Comparison of ENCODE assay signal across 1 cellular context in genomic region chr14:34023824-34024767, GRCh38.
TF ChIP-seq lines count a peak whose summit lies in the region.

No MANE protein-coding gene starts in this region.

TF ChIP-seq in HepG2, 621 proteins besides CTCF, POLR2A, EP300 and RAD21 (continued from another document and continues in another):
- TF ChIP-seq KIAA2018 (CRISPR knock-in tag; IDR thresholded peaks at IDR 0.05; ENCODE audit: borderline replicate concordance) (no peak), NFATC3 (CRISPR knock-in tag; IDR thresholded peaks at IDR 0.05) (0 out of 2 replicates have a peak, but pooled peaks have one; percentile 74), ETV6 (CRISPR knock-in tag; conservative IDR thresholded peaks at IDR 0.05) (no peak), JARID2 (CRISPR knock-in tag; IDR thresholded peaks at IDR 0.05; ENCODE audit: insufficient replicate concordance) (no peak), NAIF1 (CRISPR knock-in tag; IDR thresholded peaks at IDR 0.05; ENCODE audit: borderline replicate concordance) (0 out of 2 replicates have a peak, but pooled peaks have one; percentile 35), TFDP1 (CRISPR knock-in tag; IDR thresholded peaks at IDR 0.05; ENCODE audit: borderline replicate concordance) (0 out of 2 replicates have a peak, but pooled peaks have one; percentile 27), ZNF619 (CRISPR knock-in tag; IDR thresholded peaks at IDR 0.05) (no peak), RAD51 (IDR thresholded peaks at IDR 0.05; ENCODE audit: borderline replicate concordance) (no peak), IRX3 (CRISPR knock-in tag; IDR thresholded peaks at IDR 0.05; ENCODE audit: borderline replicate concordance, low read depth) (no peak), SRSF4 (IDR thresholded peaks at IDR 0.05; ENCODE audit: low read depth, low read length, poor library complexity, severe bottlenecking) (no peak), FOXK2 (IDR thresholded peaks at IDR 0.05) (peak; percentile 35; the same call in 1 of the 2 replicates), IKZF1 (IDR thresholded peaks at IDR 0.05) (no peak), ZSCAN31 (CRISPR knock-in tag; IDR thresholded peaks at IDR 0.05; ENCODE audit: low read depth) (peak; percentile 74; the same call in 1 of the 2 replicates), ZNF720 (CRISPR knock-in tag; IDR thresholded peaks at IDR 0.05) (no peak), ZNF598 (CRISPR knock-in tag; IDR thresholded peaks at IDR 0.05; ENCODE audit: borderline replicate concordance) (peak; percentile 40; the same call in 1 of the 2 replicates), DMTF1 (CRISPR knock-in tag; IDR thresholded peaks at IDR 0.05) (no peak), MLLT10 (CRISPR knock-in tag; IDR thresholded peaks at IDR 0.05) (no peak), HNRNPUL1 (IDR thresholded peaks at IDR 0.05; ENCODE audit: low read depth, low read length) (no peak), ZBTB44 (CRISPR knock-in tag; IDR thresholded peaks at IDR 0.05) (no peak), CHD4 (IDR thresholded peaks at IDR 0.05; ENCODE audit: borderline replicate concordance, low read length) (peak; percentile 99; the same call in 1 of the 2 replicates), ZNF282 (IDR thresholded peaks at IDR 0.05; ENCODE audit: partially characterized antibody) (no peak), CBX1 (IDR thresholded peaks at IDR 0.05; ENCODE audit: low read depth) (peak; percentile 88), ZNF816 (CRISPR knock-in tag; IDR thresholded peaks at IDR 0.05; ENCODE audit: borderline replicate concordance) (0 out of 2 replicates have a peak, but pooled peaks have one; percentile 18), SIN3B (IDR thresholded peaks at IDR 0.05; ENCODE audit: low read length) (0 out of 2 replicates have a peak, but pooled peaks have one; percentile 29), FOXC1 (CRISPR knock-in tag; IDR thresholded peaks at IDR 0.05; ENCODE audit: borderline replicate concordance) (0 out of 2 replicates have a peak, but pooled peaks have one; percentile 7), HNF4G (IDR thresholded peaks at IDR 0.05; ENCODE audit: borderline replicate concordance, low read depth, low read length) (peak; percentile 91), HNF4G (CRISPR knock-in tag; IDR thresholded peaks at IDR 0.05; ENCODE audit: borderline replicate concordance, low read depth) (peak; percentile 86; the same call in 1 of the 2 replicates), TAF1 (CRISPR knock-in tag; IDR thresholded peaks at IDR 0.05) (0 out of 2 replicates have a peak, but pooled peaks have one; percentile 25), ZNF674 (CRISPR knock-in tag; IDR thresholded peaks at IDR 0.05; ENCODE audit: low read depth) (no peak), GABPB1 (CRISPR knock-in tag; IDR thresholded peaks at IDR 0.05) (peak; percentile 46; the same call in 1 of the 2 replicates), ZEB1 (IDR thresholded peaks at IDR 0.05; ENCODE audit: insufficient replicate concordance, low read depth) (peak; percentile 81), HOXA9 (CRISPR knock-in tag; IDR thresholded peaks at IDR 0.05; ENCODE audit: borderline replicate concordance) (no peak), RERE (CRISPR knock-in tag; IDR thresholded peaks at IDR 0.05; ENCODE audit: low read depth) (peak; percentile 72; the same call in 1 of the 2 replicates), NFE2L1 (CRISPR knock-in tag; IDR thresholded peaks at IDR 0.05; ENCODE audit: borderline replicate concordance) (no peak), SP5 (CRISPR knock-in tag; IDR thresholded peaks at IDR 0.05; ENCODE audit: borderline replicate concordance, low read depth) (peak; percentile 84), YEATS2 (CRISPR knock-in tag; IDR thresholded peaks at IDR 0.05; ENCODE audit: borderline replicate concordance) (peak; percentile 67; the same call in 1 of the 2 replicates), TFE3 (CRISPR knock-in tag; IDR thresholded peaks at IDR 0.05) (peak; percentile 79), ZBTB26 (CRISPR knock-in tag; IDR thresholded peaks at IDR 0.05; ENCODE audit: borderline replicate concordance) (peak; percentile 28; the same call in 1 of the 2 replicates)
